ENCODE assay signal across 3 cellular contexts in genomic region chr14:65456247-65456646, GRCh38.
TF ChIP-seq lines count a peak whose summit lies in the region.

No MANE protein-coding gene starts in this region.

TF ChIP-seq in SK-N-SH treated with all-trans-retinoic acid at 6 μM for 48 hours, 23 proteins besides CTCF, POLR2A, EP300 and RAD21:
- TF ChIP-seq POU6F1 (CRISPR knock-in tag; IDR thresholded peaks at IDR 0.05; ENCODE audit: borderline replicate concordance, low read depth) (no peak), ZNF8 (CRISPR knock-in tag; IDR thresholded peaks at IDR 0.05) (peak; percentile 94), ESRRG (CRISPR knock-in tag; IDR thresholded peaks at IDR 0.05) (no peak), CSRNP3 (CRISPR knock-in tag; IDR thresholded peaks at IDR 0.05) (no peak)

TF ChIP-seq in SK-N-SH, 30 proteins besides CTCF, POLR2A, EP300 and RAD21:
- no peak for TF ChIP-seq TEAD4 (IDR thresholded peaks at IDR 0.05; ENCODE audit: borderline replicate concordance, insufficient read depth)
- no peak for TF ChIP-seq GABPA (IDR thresholded peaks at IDR 0.05; ENCODE audit: low read depth)
- no peak for TF ChIP-seq EZH2phosphoT487 (IDR thresholded peaks at IDR 0.05; ENCODE audit: borderline replicate concordance, low read depth)
- no peak for TF ChIP-seq REST (IDR thresholded peaks at IDR 0.05; ENCODE audit: low read depth, low read length)
- TF ChIP-seq NRF1 (IDR thresholded peaks at IDR 0.05; ENCODE audit: low read depth, low read length): no peak
- no peak for TF ChIP-seq MXI1 (IDR thresholded peaks at IDR 0.05; ENCODE audit: low read depth, low read length)
- TF ChIP-seq CHD2 (IDR thresholded peaks at IDR 0.05; ENCODE audit: low read length, partially characterized antibody): no peak
- TF ChIP-seq TCF12 (IDR thresholded peaks at IDR 0.05): no peak
- no peak for TF ChIP-seq NFIC (IDR thresholded peaks at IDR 0.05; ENCODE audit: borderline replicate concordance)
- no peak for TF ChIP-seq IRF3 (IDR thresholded peaks at IDR 0.05; ENCODE audit: low read depth, low read length)
- no peak for TF ChIP-seq ELF1 (IDR thresholded peaks at IDR 0.05)
- TF ChIP-seq TAF1 (IDR thresholded peaks at IDR 0.05; ENCODE audit: borderline replicate concordance, low read depth, low read length): no peak
- no peak for TF ChIP-seq FOSL2 (IDR thresholded peaks at IDR 0.05; ENCODE audit: borderline replicate concordance, low read depth)
- no peak for TF ChIP-seq RFX5 (IDR thresholded peaks at IDR 0.05; ENCODE audit: low read length)
- no peak for TF ChIP-seq MEF2A (IDR thresholded peaks at IDR 0.05; ENCODE audit: borderline replicate concordance, low read depth)
- TF ChIP-seq RCOR1 (IDR thresholded peaks at IDR 0.05; ENCODE audit: low read length): no peak
- no peak for TF ChIP-seq ZBTB33 (IDR thresholded peaks at IDR 0.05; ENCODE audit: borderline replicate concordance, low read depth)

TF ChIP-seq in K562, 482 proteins besides CTCF, POLR2A, EP300 and RAD21:
- peak; percentile 8; the same call in 1 of the 2 replicates for TF ChIP-seq ZNF316 (IDR thresholded peaks at IDR 0.05)
- TF ChIP-seq NR2C2 (CRISPR knock-in tag; IDR thresholded peaks at IDR 0.05): no peak
- TF ChIP-seq NR2C2 (tag; IDR thresholded peaks at IDR 0.05): no peak
- TF ChIP-seq RBM25 (IDR thresholded peaks at IDR 0.05; ENCODE audit: low read depth, low read length, severe bottlenecking): peak; percentile 49
- peak; percentile 60 for TF ChIP-seq ZNF146 (CRISPR knock-in tag; IDR thresholded peaks at IDR 0.05; ENCODE audit: unreplicated experiment)
